Comparison of ENCODE assay signal across 21 cellular contexts in genomic region chr4:60042941-60043340, GRCh38.
"Had no signal": no experiment of that assay in that cellular context is flagged by ENCODE, and none has a peak within 500 bp of the region (broad histone marks: within the 10 kb centered on the region; RNA-seq: fewer than 3 reads in every experiment).

No MANE protein-coding gene starts in this region.

- H3K36me3 Mint-ChIP-seq: activated naive CD8-positive, alpha-beta T cell treated with anti-CD3 and anti-CD28 coated beads, Interleukin-2, amount 10 ng/mL, durations not matched to agents 7 days and 5 days; brain; memory B cell; naive thymus-derived CD4-positive, alpha-beta T cell; neural progenitor cell had no signal

- H3K4me3 Mint-ChIP-seq: activated CD4-positive, alpha-beta T cell treated with anti-CD3 and anti-CD28 coated beads, Interleukin-2, amount 10 ng/mL, durations not matched to agents 7 days and 5 days; activated CD8-positive, alpha-beta T cell treated with anti-CD3 and anti-CD28 coated beads, Interleukin-2, amount 10 ng/mL, durations not matched to agents 7 days and 5 days; activated naive CD8-positive, alpha-beta T cell treated with anti-CD3 and anti-CD28 coated beads, Interleukin-2, amount 10 ng/mL, durations not matched to agents 7 days and 5 days; activated T-cell treated with anti-CD3 and anti-CD28 coated beads, Interleukin-2, amount 50 U/mL, for 24 hours; brain; central memory CD8-positive, alpha-beta T cell; memory B cell; naive thymus-derived CD4-positive, alpha-beta T cell; neural progenitor cell; stimulated activated naive CD8-positive, alpha-beta T cell treated with anti-CD3 and anti-CD28 coated beads, Interleukin-15, Interleukin-2, amounts not matched to agents 100 ng/mL and 50 ng/mL, for 24 hours had no signal

- H3K9me3 ChIP-seq: prostate gland, right atrium auricular region had no signal

- H3K4me2 ChIP-seq: neural progenitor cell had no signal

- H3K4me3 ChIP-seq: coronary artery, gastrocnemius medialis, left lung, neural progenitor cell, prostate gland, right atrium auricular region, upper lobe of left lung had no signal

- H3K27ac ChIP-seq: coronary artery, gastrocnemius medialis, left lung, neural progenitor cell, prostate gland, right atrium auricular region, upper lobe of left lung had no signal

- H3K4me1 ChIP-seq: gastrocnemius medialis, left lung, neural progenitor cell, prostate gland, right atrium auricular region, upper lobe of left lung had no signal

- H3K27me3 Mint-ChIP-seq: activated CD4-positive, alpha-beta T cell treated with anti-CD3 and anti-CD28 coated beads, Interleukin-2, amount 10 ng/mL, durations not matched to agents 7 days and 5 days; activated naive CD8-positive, alpha-beta T cell treated with anti-CD3 and anti-CD28 coated beads, Interleukin-2, amount 10 ng/mL, durations not matched to agents 7 days and 5 days; activated T-cell treated with anti-CD3 and anti-CD28 coated beads, Interleukin-2, amount 50 U/mL, for 24 hours; central memory CD8-positive, alpha-beta T cell; memory B cell; naive thymus-derived CD4-positive, alpha-beta T cell; stimulated activated naive CD8-positive, alpha-beta T cell treated with anti-CD3 and anti-CD28 coated beads, Interleukin-15, Interleukin-2, amounts not matched to agents 100 ng/mL and 50 ng/mL, for 24 hours had no signal

- H3K27me3 ChIP-seq: gastrocnemius medialis, left lung, neural progenitor cell, right atrium auricular region, upper lobe of left lung had no signal

- H3K27ac Mint-ChIP-seq: activated CD4-positive, alpha-beta T cell treated with anti-CD3 and anti-CD28 coated beads, Interleukin-2, amount 10 ng/mL, durations not matched to agents 7 days and 5 days; activated CD8-positive, alpha-beta T cell treated with anti-CD3 and anti-CD28 coated beads, Interleukin-2, amount 10 ng/mL, durations not matched to agents 7 days and 5 days; activated naive CD8-positive, alpha-beta T cell treated with anti-CD3 and anti-CD28 coated beads, Interleukin-2, amount 10 ng/mL, durations not matched to agents 7 days and 5 days; activated T-cell treated with anti-CD3 and anti-CD28 coated beads, Interleukin-2, amount 50 U/mL, for 24 hours; activated T-helper 2 cell treated with anti-CD3 and anti-CD28 coated beads, Interferon-gamma antibody, Interleukin-2, Interleukin-4, amounts not matched to agents 10 μg/mL and 5 μg/mL and 100 μg/mL, durations not matched to agents 14 hours and 24 hours and 36 hours; brain; memory B cell; naive thymus-derived CD4-positive, alpha-beta T cell; neural progenitor cell; stimulated activated naive CD8-positive, alpha-beta T cell treated with anti-CD3 and anti-CD28 coated beads, Interleukin-15, Interleukin-2, amounts not matched to agents 100 ng/mL and 50 ng/mL, for 24 hours had no signal

- H3K36me3 ChIP-seq: gastrocnemius medialis, left lung, neural progenitor cell, prostate gland, right atrium auricular region, upper lobe of left lung had no signal

- H3K9ac ChIP-seq: neural progenitor cell had no signal

- DNase-seq: activated CD4-positive, alpha-beta T cell treated with anti-CD3 and anti-CD28 coated beads, Interleukin-2, amount 10 ng/mL, durations not matched to agents 7 days and 5 days; activated CD8-positive, alpha-beta T cell treated with anti-CD3 and anti-CD28 coated beads, Interleukin-2, amount 10 ng/mL, durations not matched to agents 7 days and 5 days; activated naive CD4-positive, alpha-beta T cell treated with Interleukin-2 at 50 U/mL for 16 hours; activated naive CD8-positive, alpha-beta T cell treated with anti-CD3 and anti-CD28 coated beads, Interleukin-2, amount 10 ng/mL, durations not matched to agents 7 days and 5 days; activated T-cell treated with anti-CD3 and anti-CD28 coated beads, Interleukin-2, amount 50 U/mL, for 24 hours; erythroblast; gastrocnemius medialis; naive thymus-derived CD4-positive, alpha-beta T cell; T1000 had no signal

- ATAC-seq: activated CD4-positive, CD25-positive, alpha-beta regulatory T cell treated with anti-CD3 and anti-CD28 coated beads, Interleukin-2, amount 50 U/mL, for 24 hours; activated CD8-positive, alpha-beta T cell treated with anti-CD3 and anti-CD28 coated beads, Interleukin-2, amount 10 ng/mL, durations not matched to agents 7 days and 5 days; gastrocnemius medialis; left lung; naive thymus-derived CD4-positive, alpha-beta T cell had no signal

- H3K9me3 Mint-ChIP-seq: central memory CD8-positive, alpha-beta T cell had no signal

- H2AFZ ChIP-seq: neural progenitor cell had no signal

- H3K4me1 Mint-ChIP-seq: activated CD4-positive, alpha-beta T cell treated with anti-CD3 and anti-CD28 coated beads, Interleukin-2, amount 10 ng/mL, durations not matched to agents 7 days and 5 days; activated naive CD8-positive, alpha-beta T cell treated with anti-CD3 and anti-CD28 coated beads, Interleukin-2, amount 10 ng/mL, durations not matched to agents 7 days and 5 days; brain; central memory CD8-positive, alpha-beta T cell; memory B cell; naive thymus-derived CD4-positive, alpha-beta T cell; neural progenitor cell had no signal
